ENCODE assay signal across 1 cellular context in the genomic region with DNA sequence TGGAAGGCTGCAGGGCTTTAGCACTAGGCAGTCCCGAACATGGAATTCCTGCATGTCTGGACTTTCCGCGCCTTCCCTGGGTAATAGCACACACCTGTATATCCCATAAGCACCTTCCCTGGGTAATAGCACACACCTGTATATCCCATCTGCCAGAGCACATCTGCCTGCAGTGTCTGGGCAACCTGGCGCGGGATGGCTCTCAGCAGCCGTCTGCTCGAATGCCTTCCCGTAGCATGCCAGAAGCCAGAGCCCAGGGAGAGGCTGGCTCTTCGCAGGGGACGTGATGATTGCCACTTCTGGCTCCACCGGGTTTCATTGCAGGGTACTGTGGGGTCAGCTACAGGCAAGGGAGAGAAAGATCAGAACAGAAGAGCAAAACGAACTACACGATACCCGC.
TF ChIP-seq lines count a peak whose summit lies in the region.

No MANE protein-coding gene starts in this region.

TF ChIP-seq in GM23338, 12 proteins besides CTCF, POLR2A, EP300 and RAD21:
- TF ChIP-seq JUNB (IDR thresholded peaks at IDR 0.05; ENCODE audit: unreplicated experiment), result no peak
- no peak for TF ChIP-seq REST (IDR thresholded peaks at IDR 0.05; ENCODE audit: unreplicated experiment)
- TF ChIP-seq ZNF331 (CRISPR knock-in tag; IDR thresholded peaks at IDR 0.05; ENCODE audit: low read depth), result no peak
TF ChIP-seq in GM23338: peak in this region for 0.
